ENCODE assay signal across 14 cellular contexts in genomic region chr2:30022444-30023071, GRCh38.
DNase-seq lines count a peak whose midpoint lies in the region; ATAC-seq and TF ChIP-seq lines count a peak whose summit lies in the region.
"Had no signal": no experiment of that assay in that cellular context is flagged by ENCODE, and none has a peak within 500 bp of the region (broad histone marks: within the 10 kb centered on the region; RNA-seq: fewer than 3 reads in every experiment).

No MANE protein-coding gene starts in this region.

- peaks cover 25% of the 10 kb centered on the region for H3K4me1 ChIP-seq in DOHH2 (ENCODE audit: control insufficient read depth, low read length)
- H3K4me1 ChIP-seq: A549, upper lobe of left lung had no signal

- no peaks in the 10 kb centered on the region for H3K36me3 ChIP-seq in DOHH2 (ENCODE audit: control insufficient read depth, low read length)
- H3K36me3 ChIP-seq: upper lobe of left lung had no signal

- no peaks in the 10 kb centered on the region for H3K9me2 ChIP-seq in DOHH2 (replicated peaks; ENCODE audit: control insufficient read depth, low read length)

- ATAC-seq in GM19324 (IDR thresholded peaks at IDR 0.05; ENCODE audit: low FRiP score, unreplicated experiment) (peak; percentile 84), GM21825 (IDR thresholded peaks at IDR 0.05; ENCODE audit: unreplicated experiment) (peak; percentile 79), HG03280 (IDR thresholded peaks at IDR 0.05; ENCODE audit: unreplicated experiment) (peak; percentile 68)
- no peak for ATAC-seq in activated naive CD4-positive, alpha-beta T cell treated with anti-CD3 and anti-CD28 coated beads, Interleukin-2, amount 50 U/mL, for 72 hours
- ATAC-seq: A549; activated CD8-positive, alpha-beta T cell treated with anti-CD3 and anti-CD28 coated beads for 36 hours; HCT116 had no signal

- no peaks in the 10 kb centered on the region for H3K9me3 Mint-ChIP-seq in activated naive CD4-positive, alpha-beta T cell treated with anti-CD3 and anti-CD28 coated beads, Interleukin-2, amount 50 U/mL, for 72 hours
- H3K9me3 Mint-ChIP-seq: activated CD8-positive, alpha-beta T cell treated with anti-CD3 and anti-CD28 coated beads for 36 hours had no signal

- no peaks in the 10 kb centered on the region for H3K27me3 ChIP-seq in DOHH2 (ENCODE audit: control insufficient read depth, low read length)
- H3K27me3 ChIP-seq: upper lobe of left lung had no signal

- no peak for TF ChIP-seq CTCF in DOHH2 (IDR thresholded peaks at IDR 0.05; ENCODE audit: low read depth, low read length, poor library complexity, severe bottlenecking)

- H3K27ac ChIP-seq in DOHH2 (ENCODE audit: low read depth, low read length) = peak overlapping the region; percentile 26; the same call in 1 of the 2 replicates
- H3K27ac ChIP-seq: A549, RWPE1, upper lobe of left lung had no signal

- peaks cover 2% of the 10 kb centered on the region; the same call in 1 of the 2 replicates for H3K9me3 ChIP-seq in DOHH2 (ENCODE audit: control insufficient read depth, insufficient read depth, low read length)
- H3K9me3 ChIP-seq: A549, upper lobe of left lung had no signal

- H3K27ac Mint-ChIP-seq in activated naive CD4-positive, alpha-beta T cell treated with anti-CD3 and anti-CD28 coated beads, Interleukin-2, amount 50 U/mL, for 72 hours = no peak overlapping the region
- H3K27ac Mint-ChIP-seq: activated CD8-positive, alpha-beta T cell treated with anti-CD3 and anti-CD28 coated beads for 36 hours had no signal

- H3F3A ChIP-seq in DOHH2 (ENCODE audit: control insufficient read depth, insufficient read depth) = no peaks in the 10 kb centered on the region

- no peaks in the 10 kb centered on the region for H4K20me1 ChIP-seq in DOHH2 (ENCODE audit: control insufficient read depth, insufficient read depth, low read depth, low read length)

- DNase-seq in activated naive CD4-positive, alpha-beta T cell treated with anti-CD3 and anti-CD28 coated beads, Interleukin-2, amount 50 U/mL, for 72 hours (ENCODE audit: low spot score in 2 of 2) = no peak
- DNase-seq in DMS79 (lab: John Stamatoyannopoulos, UW) = no peak
- no peak for DNase-seq in ureter (ENCODE audit: low spot score)
- no peak for DNase-seq in NCI-H1105 (lab: John Stamatoyannopoulos, UW)
- DNase-seq: activated CD8-positive, alpha-beta T cell treated with anti-CD3 and anti-CD28 coated beads for 36 hours; activated effector memory CD4-positive, alpha-beta T cell treated with anti-CD3 and anti-CD28 coated beads, Interleukin-2, amount 50 U/mL, for 16 hours; upper lobe of left lung had no signal

- no peaks in the 10 kb centered on the region for H3K36me3 Mint-ChIP-seq in activated naive CD4-positive, alpha-beta T cell treated with anti-CD3 and anti-CD28 coated beads, Interleukin-2, amount 50 U/mL, for 72 hours

- peak overlapping the region; percentile 29 for H3K4me3 ChIP-seq in DOHH2 (ENCODE audit: low read length)
- H3K4me3 ChIP-seq: A549, upper lobe of left lung had no signal

- no peaks in the 10 kb centered on the region for H3K79me2 ChIP-seq in DOHH2 (ENCODE audit: control insufficient read depth, low read length)

- peak overlapping the region; percentile 48 for H3K4me2 ChIP-seq in DOHH2 (ENCODE audit: low read length)
- H3K4me2 ChIP-seq: A549 had no signal

Comparison
In these comparisons a context has a peak if more than half of its experiments do, and no peak if none do; other contexts are left out.
1. ATAC-seq: peak in GM19324 (single experiment), GM21825 (single experiment) and HG03280 (single experiment); none in activated naive CD4-positive, alpha-beta T cell treated with anti-CD3 and anti-CD28 coated beads, Interleukin-2, amount 50 U/mL, for 72 hours (0 of 2).